In the genomic region with DNA sequence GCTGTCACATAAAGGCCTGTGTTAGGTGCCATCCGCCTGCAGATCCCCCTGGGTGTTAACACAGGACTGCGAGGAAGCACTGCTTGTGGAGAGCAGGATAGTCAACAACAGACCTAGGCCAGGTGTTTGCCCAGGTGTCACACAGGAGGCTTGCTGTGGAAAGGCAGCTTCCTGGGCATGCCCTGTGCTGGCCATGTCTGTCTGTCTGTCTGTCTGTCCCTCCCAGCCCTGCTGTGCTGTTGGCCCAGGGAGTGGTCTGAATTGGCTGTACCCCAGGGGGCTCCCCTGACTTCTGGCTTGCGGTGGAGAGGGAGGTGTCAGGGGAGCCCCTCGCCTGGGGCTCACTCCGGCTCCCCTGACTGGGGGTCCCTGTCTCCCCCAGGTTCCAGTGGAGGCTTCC, we compare ENCODE assay signal across 17 cellular contexts. TPM values are rescaled to one million over a fixed set of nuclear protein-coding genes. Genes with fewer than 3 reads are reported as not detected.
A peak's percentile ranks its signal among the peaks of the same experiment; 100 is the strongest.
DNase-seq lines count a peak whose midpoint lies in the region; ATAC-seq, FAIRE-seq and TF ChIP-seq lines count a peak whose summit lies in the region.
"Had no signal": no experiment of that assay in that cellular context is flagged by ENCODE, and none has a peak within 500 bp of the region (broad histone marks: within the 10 kb centered on the region; RNA-seq: fewer than 3 reads in every experiment).

No MANE protein-coding gene starts in this region.

- H3K27ac ChIP-seq in AG04450 (ENCODE audit: low read depth, low read length): peak overlapping the region; percentile 21
- peak overlapping the region; percentile 77; the same call in 1 of the 2 replicates for H3K27ac ChIP-seq in HUES64 (ENCODE audit: low read depth, low read length)
- H3K27ac ChIP-seq in CD4-positive, alpha-beta memory T cell (ENCODE audit: low read depth, low read length): no peak overlapping the region

- H3K9ac ChIP-seq in HUES64 (ENCODE audit: low read depth, low read length) (no peak overlapping the region; the same call in 1 of the 2 replicates), mucosa of stomach (ENCODE audit: low read length) (peak overlapping the region; percentile 19)

- TF ChIP-seq CTCF in AG04450 (IDR thresholded peaks at IDR 0.05; ENCODE audit: low read depth, low read length) (no peak), bronchial epithelial cell (IDR thresholded peaks at IDR 0.05; ENCODE audit: insufficient read depth, low read length, severe bottlenecking) (no peak)

- CTCF ChIA-PET in AG04450 (lab: Charles Lee) (interaction anchor here (0.9 kb wide), 1 partner anchor 9 kb away, joined by 3 read pairs; no protein-coding TSS in a partner anchor), HEK293T (lab: Yijun Ruan, JAX) (interaction anchor here (0.5 to 0.8 kb wide), 2 partner anchors 19 to 102 kb away, joined by 3 read pairs; no protein-coding TSS in a partner anchor)
- CTCF ChIA-PET in CD4-positive, alpha-beta memory T cell (lab: Charles Lee; ENCODE audit: partially characterized antibody): no interaction called here

- H3K4me3 Mint-ChIP-seq in CD4-positive, alpha-beta memory T cell: no peak overlapping the region
- H3K4me3 Mint-ChIP-seq: naive B cell had no signal

- peak; percentile 97 for FAIRE-seq in bronchial epithelial cell (lab: Jason Lieb, UNC)
- FAIRE-seq: G401.6, GM12891 had no signal

- H3K9me3 Mint-ChIP-seq in CD4-positive, alpha-beta memory T cell: no peaks in the 10 kb centered on the region

- H3K27me3 Mint-ChIP-seq in CD4-positive, alpha-beta memory T cell: no peaks in the 10 kb centered on the region
- H3K27me3 Mint-ChIP-seq: naive B cell had no signal

- H3K4me1 Mint-ChIP-seq in CD4-positive, alpha-beta memory T cell: no peaks in the 10 kb centered on the region

- intact Hi-C loops in CD4-positive, alpha-beta memory T cell (cut with micrococcal nuclease): no loop called here

- H3K9me3 ChIP-seq in AG04450 (ENCODE audit: control insufficient read depth, insufficient read depth, low read length) (0 out of 2 replicates have a peak, but pooled peaks cover 2% of the 10 kb centered on the region), HUES64 (ENCODE audit: insufficient read depth, low read depth, low read length) (no peaks in the 10 kb centered on the region), mucosa of stomach (ENCODE audit: control insufficient read depth, low read length) (no peaks in the 10 kb centered on the region)
- no peaks in the 10 kb centered on the region for H3K9me3 ChIP-seq in CD4-positive, alpha-beta memory T cell (ENCODE audit: control insufficient read depth in 1 of 2, low read length in 2 of 2)
- H3K9me3 ChIP-seq: left ventricle myocardium inferior had no signal

- POLR2A ChIA-PET in AG04450 (lab: Yijun Ruan, JAX) (no interaction called here), HEK293T (lab: Yijun Ruan, JAX) (no interaction called here)
- POLR2A ChIA-PET in CD4-positive, alpha-beta memory T cell (lab: Charles Lee; ENCODE audit: partially characterized antibody): no interaction called here

- H3K36me3 Mint-ChIP-seq in CD4-positive, alpha-beta memory T cell: no peaks in the 10 kb centered on the region
- H3K36me3 Mint-ChIP-seq: naive B cell had no signal

- H3K36me3 ChIP-seq in HUES64 (ENCODE audit: insufficient read depth, low read length) (peaks cover 6% of the 10 kb centered on the region; the same call in 1 of the 2 replicates), bronchial epithelial cell (ENCODE audit: control insufficient read depth, insufficient read depth, low read length) (peaks cover 2% of the 10 kb centered on the region), mucosa of stomach (ENCODE audit: control insufficient read depth, insufficient read depth, low read length) (no peaks in the 10 kb centered on the region)
- no peaks in the 10 kb centered on the region for H3K36me3 ChIP-seq in CD4-positive, alpha-beta memory T cell (ENCODE audit: insufficient read depth, low read length)
- H3K36me3 ChIP-seq: left ventricle myocardium inferior had no signal

- no peak overlapping the region for H3K27ac Mint-ChIP-seq in CD4-positive, alpha-beta memory T cell

- H3K4me1 ChIP-seq in HUES64 (ENCODE audit: insufficient read depth, low read length) (peaks cover 31% of the 10 kb centered on the region), mucosa of stomach (ENCODE audit: control insufficient read depth, insufficient read depth, low read length) (peaks cover 94% of the 10 kb centered on the region)
- H3K4me1 ChIP-seq in CD4-positive, alpha-beta memory T cell (ENCODE audit: insufficient read depth, low read length): no peaks in the 10 kb centered on the region

- H3K27me3 ChIP-seq in AG04450 (ENCODE audit: control insufficient read depth, insufficient read depth, low read length) (no peaks in the 10 kb centered on the region), HUES64 (ENCODE audit: insufficient read depth, low read length) (no peaks in the 10 kb centered on the region), bronchial epithelial cell (ENCODE audit: control insufficient read depth, insufficient read depth, low read length) (no peaks in the 10 kb centered on the region), mucosa of stomach (ENCODE audit: control insufficient read depth, insufficient read depth, low read length) (no peaks in the 10 kb centered on the region)
- H3K27me3 ChIP-seq in CD4-positive, alpha-beta memory T cell (ENCODE audit: insufficient read depth, low read length): no peaks in the 10 kb centered on the region

- DNase-seq in AG04450 (ENCODE audit: low read depth, low spot score): no peak
- no peak for DNase-seq in bronchial epithelial cell (ENCODE audit: low read depth)
- no peak for DNase-seq in NCI-H1048 (lab: John Stamatoyannopoulos, UW)
- no peak for DNase-seq in HEK293T (ENCODE audit: extremely low spot score)
- no peak for DNase-seq in CD4-positive, alpha-beta memory T cell
- DNase-seq: activated CD4-positive, CD25-positive, alpha-beta regulatory T cell treated with anti-CD3 and anti-CD28 coated beads, Interleukin-2, amount 50 U/mL, for 72 hours; foreskin fibroblast; HCEC 1CT; MV-4-11; naive B cell; T-helper 2 cell had no signal

- H3K4me3 ChIP-seq in AG04450 (ENCODE audit: low read depth, low read length) (no peak overlapping the region), HUES64 (ENCODE audit: low read length) (no peak overlapping the region), bronchial epithelial cell (ENCODE audit: low read depth, low read length) (no peak overlapping the region), mucosa of stomach (ENCODE audit: low read length) (no peak overlapping the region)
- H3K4me3 ChIP-seq in CD4-positive, alpha-beta memory T cell (ENCODE audit: low read length in 2 of 2): no peak overlapping the region
- H3K4me3 ChIP-seq: left ventricle myocardium inferior had no signal

- ATAC-seq in HG03439 (IDR thresholded peaks at IDR 0.05; ENCODE audit: unreplicated experiment): no peak

- 83% methylated on average over 5 of the region's 5 CpGs for WGBS in HUES64

TF ChIP-seq in HEK293T, 16 proteins besides CTCF, POLR2A, EP300 and RAD21:
- TF ChIP-seq, protein P1, sequence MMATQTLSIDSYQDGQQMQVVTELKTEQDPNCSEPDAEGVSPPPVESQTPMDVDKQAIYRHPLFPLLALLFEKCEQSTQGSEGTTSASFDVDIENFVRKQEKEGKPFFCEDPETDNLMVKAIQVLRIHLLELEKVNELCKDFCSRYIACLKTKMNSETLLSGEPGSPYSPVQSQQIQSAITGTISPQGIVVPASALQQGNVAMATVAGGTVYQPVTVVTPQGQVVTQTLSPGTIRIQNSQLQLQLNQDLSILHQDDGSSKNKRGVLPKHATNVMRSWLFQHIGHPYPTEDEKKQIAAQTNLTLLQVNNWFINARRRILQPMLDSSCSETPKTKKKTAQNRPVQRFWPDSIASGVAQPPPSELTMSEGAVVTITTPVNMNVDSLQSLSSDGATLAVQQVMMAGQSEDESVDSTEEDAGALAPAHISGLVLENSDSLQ (IDR thresholded peaks at IDR 0.05): no peak
- TF ChIP-seq SUZ12 (IDR thresholded peaks at IDR 0.05) (no peak), CTBP1 (IDR thresholded peaks at IDR 0.05; ENCODE audit: borderline replicate concordance) (no peak)

RNA-seq across cellular contexts. Expression of a gene that starts 53.2 kb away (rescaled TPM):
- polyA plus RNA-seq in AG04450 (2011; rRNA removed): 224 and 276 TPM in 2 replicates
- 304 and 360 TPM in 2 replicates for polyA minus RNA-seq in AG04450 (2011; rRNA and poly(A)+ RNA removed)
- polyA plus RNA-seq in HUES64 (2013, experiment 1 of 2): 26.2 TPM
- polyA plus RNA-seq in HUES64 (2013, experiment 2 of 2): 29.3 TPM
- total RNA-seq in bronchial epithelial cell: 22.1 and 24.6 TPM in 2 replicates
- total RNA-seq in CD4-positive, alpha-beta memory T cell: under 1 TPM in 1 of 2 experiments, not detected in 1; 0.20 TPM
- polyA plus RNA-seq in CD4-positive, alpha-beta memory T cell: not detected

Comparison
In these comparisons a context has a peak if more than half of its experiments do, and no peak if none do; other contexts are left out.
1. RNA of a gene that starts 53.2 kb away (total RNA-seq): 22.1 to 24.6 TPM in bronchial epithelial cell; 0.20 TPM in CD4-positive, alpha-beta memory T cell; every median in the first group is over 10 times any median in the second.